Comparison of ENCODE assay signal across 20 cellular contexts in the genomic region with DNA sequence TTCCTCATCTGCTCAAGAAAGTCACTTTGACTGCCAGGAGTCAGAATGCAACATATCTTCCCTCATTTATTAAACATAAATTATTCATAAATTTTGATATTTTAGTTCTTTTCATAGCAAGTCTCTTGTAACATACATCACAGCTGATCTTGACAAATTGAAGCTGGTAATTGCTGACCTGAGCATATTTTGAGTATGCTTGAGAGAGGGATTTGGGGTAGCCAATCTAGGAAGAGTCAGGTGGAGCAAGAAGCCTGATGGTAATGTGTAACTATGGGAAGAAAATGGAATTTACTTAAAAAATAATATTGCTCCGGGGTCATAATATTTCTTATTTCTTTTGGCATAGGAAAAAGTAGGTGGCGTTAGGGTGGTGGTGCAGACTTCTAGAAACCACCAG.
"Had no signal": no experiment of that assay in that cellular context is flagged by ENCODE, and none has a peak within 500 bp of the region (broad histone marks: within the 10 kb centered on the region; RNA-seq: fewer than 3 reads in every experiment).

No MANE protein-coding gene starts in this region.

- H3K9me3 Mint-ChIP-seq: activated CD4-positive, alpha-beta T cell treated with anti-CD3 and anti-CD28 coated beads, Interleukin-2, amount 10 ng/mL, durations not matched to agents 7 days and 5 days; activated naive CD8-positive, alpha-beta T cell treated with anti-CD3 and anti-CD28 coated beads, Interleukin-2, amount 50 U/mL, for 24 hours; endodermal cell; natural killer cell; T-cell had no signal

- H3K27ac ChIP-seq: neutrophil, parathyroid adenoma had no signal

- DNase-seq: activated CD4-positive, alpha-beta T cell treated with anti-CD3 and anti-CD28 coated beads, Interleukin-2, amount 10 ng/mL, durations not matched to agents 7 days and 5 days; activated CD8-positive, alpha-beta memory T cell treated with anti-CD3 and anti-CD28 coated beads for 24 hours; activated naive CD4-positive, alpha-beta T cell treated with Interleukin-2 at 50 U/mL for 16 hours; activated naive CD8-positive, alpha-beta T cell treated with anti-CD3 and anti-CD28 coated beads, Interleukin-2, amount 50 U/mL, for 24 hours; dorsolateral prefrontal cortex; endodermal cell; heart right ventricle; left cardiac atrium; mucosa of descending colon; natural killer cell; retina; stimulated activated CD4-positive, alpha-beta T cell treated with anti-CD3 and anti-CD28 coated beads, Interleukin-15, amount 100 ng/mL, for 24 hours; stimulated activated CD4-positive, alpha-beta T cell treated with anti-CD3 and anti-CD28 coated beads, Interleukin-4, amount 100 ng/mL, for 1 hour; stimulated activated naive CD4-positive, alpha-beta T cell; T-cell; T-helper 9 cell had no signal

- H3K27ac Mint-ChIP-seq: activated CD4-positive, alpha-beta T cell treated with anti-CD3 and anti-CD28 coated beads, Interleukin-2, amount 10 ng/mL, durations not matched to agents 7 days and 5 days; activated naive CD8-positive, alpha-beta T cell treated with anti-CD3 and anti-CD28 coated beads, Interleukin-2, amount 50 U/mL, for 24 hours; endodermal cell; natural killer cell; T-cell had no signal

- H3K4me3 Mint-ChIP-seq: activated CD4-positive, alpha-beta T cell treated with anti-CD3 and anti-CD28 coated beads, Interleukin-2, amount 10 ng/mL, durations not matched to agents 7 days and 5 days; activated naive CD8-positive, alpha-beta T cell treated with anti-CD3 and anti-CD28 coated beads, Interleukin-2, amount 50 U/mL, for 24 hours; endodermal cell; natural killer cell; T-cell had no signal

- H3K9me3 ChIP-seq: gastroesophageal sphincter, mucosa of descending colon, neutrophil had no signal

- ATAC-seq: activated naive CD8-positive, alpha-beta T cell treated with anti-CD3 and anti-CD28 coated beads, Interleukin-2, amount 50 U/mL, for 24 hours; gastroesophageal sphincter; left cardiac atrium; mucosa of descending colon; natural killer cell; T-cell had no signal

- H3K4me1 ChIP-seq: parathyroid adenoma had no signal

- H3K36me3 Mint-ChIP-seq: natural killer cell, T-cell had no signal

- H3K27me3 ChIP-seq: gastroesophageal sphincter, heart right ventricle had no signal

- H3K4me3 ChIP-seq: dorsolateral prefrontal cortex, gastroesophageal sphincter, heart right ventricle, lung, mucosa of descending colon had no signal

- H3K36me3 ChIP-seq: gastroesophageal sphincter, heart right ventricle, neutrophil had no signal
